In the genomic region with DNA sequence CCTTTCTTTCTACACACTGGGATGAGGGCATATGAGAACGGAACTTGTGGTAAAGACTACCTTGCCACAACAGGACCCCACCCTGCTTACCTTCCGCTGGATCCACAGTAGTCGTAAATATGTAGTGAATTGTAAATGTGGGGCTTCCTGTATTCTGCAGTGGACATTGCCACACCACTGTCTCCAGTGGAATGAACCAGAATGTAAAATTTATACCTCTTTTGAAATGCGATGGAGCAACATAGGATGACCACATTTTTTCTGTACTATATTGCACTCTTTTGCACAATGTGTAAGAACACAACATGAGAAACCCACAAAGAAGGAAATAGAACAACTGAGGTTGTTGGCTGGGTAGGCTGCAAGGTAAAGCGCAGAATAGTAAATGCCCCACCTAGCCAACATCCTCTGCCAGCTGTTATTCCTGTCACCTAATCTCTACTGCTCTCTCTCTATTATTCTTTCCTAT, we compare ENCODE assay signal across 14 cellular contexts. TPM values are rescaled to one million over a fixed set of nuclear protein-coding genes. Genes with fewer than 3 reads are reported as not detected.
DNase-seq lines count a peak whose midpoint lies in the region; ATAC-seq and TF ChIP-seq lines count a peak whose summit lies in the region.
"Had no signal": no experiment of that assay in that cellular context is flagged by ENCODE, and none has a peak within 500 bp of the region (broad histone marks: within the 10 kb centered on the region; RNA-seq: fewer than 3 reads in every experiment).

No MANE protein-coding gene starts in this region.

- peaks cover 89% of the 10 kb centered on the region for H3K4me1 Mint-ChIP-seq in activated CD4-positive, alpha-beta T cell treated with anti-CD3 and anti-CD28 coated beads for 36 hours
- H3K4me1 Mint-ChIP-seq in activated naive CD8-positive, alpha-beta T cell (ENCODE audit: low read depth): peaks cover 90% of the 10 kb centered on the region

- H3K4me3 Mint-ChIP-seq in activated CD4-positive, alpha-beta T cell treated with anti-CD3 and anti-CD28 coated beads for 36 hours: peak overlapping the region; percentile 24
- peak overlapping the region; percentile 84 for H3K4me3 Mint-ChIP-seq in activated naive CD8-positive, alpha-beta T cell

- H3K9ac ChIP-seq in OCI-LY1 (ENCODE audit: low read length): no peak overlapping the region; the same call in 1 of the 2 replicates

- TF ChIP-seq CTCF in OCI-LY1 (IDR thresholded peaks at IDR 0.05; ENCODE audit: low read length): no peak
- peak; percentile 72 for TF ChIP-seq CTCF in neutrophil (IDR thresholded peaks at IDR 0.05)

- H3K4me3 ChIP-seq in OCI-LY1 (ENCODE audit: low read depth, low read length, poor library complexity, severe bottlenecking): no peak overlapping the region
- H3K4me3 ChIP-seq in neutrophil (ENCODE audit: low read depth in 1 of 2, low read length in 1 of 2): peak overlapping the region; percentile 45 to 53
- H3K4me3 ChIP-seq: ascending aorta, esophagus muscularis mucosa had no signal

- H3K27ac Mint-ChIP-seq in activated CD4-positive, alpha-beta T cell treated with anti-CD3 and anti-CD28 coated beads for 36 hours: peak overlapping the region; percentile 71
- H3K27ac Mint-ChIP-seq in activated naive CD8-positive, alpha-beta T cell: peak overlapping the region; percentile 95

- intact Hi-C loops in activated CD4-positive, alpha-beta T cell treated with anti-CD3 and anti-CD28 coated beads for 36 hours (cut with DNase I, micrococcal nuclease): no loop called here

- H2AFZ ChIP-seq in OCI-LY1 (ENCODE audit: low read length): no peak overlapping the region

- H3K36me3 ChIP-seq in OCI-LY1 (ENCODE audit: insufficient read depth, low read length) (peaks cover 7% of the 10 kb centered on the region; the same call in 1 of the 2 replicates), neutrophil (no peaks in the 10 kb centered on the region)
- H3K36me3 ChIP-seq: ascending aorta, esophagus muscularis mucosa had no signal

- no peaks in the 10 kb centered on the region; the same call in 1 of the 2 replicates for H3F3A ChIP-seq in OCI-LY1 (ENCODE audit: insufficient read depth, low read length)

- H3K9me3 ChIP-seq in OCI-LY1 (ENCODE audit: low read length) (no peaks in the 10 kb centered on the region; the same call in 1 of the 2 replicates), neutrophil (no peaks in the 10 kb centered on the region)
- H3K9me3 ChIP-seq: ascending aorta, esophagus muscularis mucosa had no signal

- no peaks in the 10 kb centered on the region for H3K9me2 ChIP-seq in OCI-LY1 (ENCODE audit: low read depth, low read length)

- H3K4me1 ChIP-seq in OCI-LY1 (ENCODE audit: insufficient read depth, low read length, severe bottlenecking): peaks cover 49% of the 10 kb centered on the region
- H3K4me1 ChIP-seq in neutrophil (ENCODE audit: control insufficient read depth in 1 of 2, insufficient read depth in 1 of 2, low read depth in 1 of 2, low read length in 1 of 2): peaks cover 77 to 79% of the 10 kb centered on the region in 2 experiments
- H3K4me1 ChIP-seq: ascending aorta had no signal

- peaks cover 5% of the 10 kb centered on the region for H3K9me3 Mint-ChIP-seq in activated CD4-positive, alpha-beta T cell treated with anti-CD3 and anti-CD28 coated beads for 36 hours (ENCODE audit: low read depth)
- H3K9me3 Mint-ChIP-seq in activated naive CD8-positive, alpha-beta T cell (ENCODE audit: low read depth): peaks cover 12% of the 10 kb centered on the region

- DNase-seq in activated CD4-positive, alpha-beta T cell treated with anti-CD3 and anti-CD28 coated beads for 36 hours: no peak
- no peak for DNase-seq in activated CD4-positive, alpha-beta T cell treated with anti-CD3 and anti-CD28 coated beads, Interleukin-2, amount 50 U/mL, for 1 hour
- no peak for DNase-seq in NCI-H2107 (lab: John Stamatoyannopoulos, UW)
- no peak for DNase-seq in NCI-H2029 treated with DMSO at 0.1 percent for 48 hours (lab: John Stamatoyannopoulos, UW)
- DNase-seq: NCI-H2171, T1000 had no signal

- H3K27me3 ChIP-seq in OCI-LY1 (ENCODE audit: insufficient read depth, low read length): no peaks in the 10 kb centered on the region
- H3K27me3 ChIP-seq in neutrophil: no peaks in the 10 kb centered on the region
- H3K27me3 ChIP-seq: ascending aorta, esophagus muscularis mucosa had no signal

- peak overlapping the region; percentile 42 for H3K4me2 ChIP-seq in OCI-LY1 (ENCODE audit: low read length)

- H4K20me1 ChIP-seq in OCI-LY1 (ENCODE audit: insufficient read depth, low read length): no peaks in the 10 kb centered on the region

- CTCF ChIA-PET in activated CD4-positive, alpha-beta T cell treated with anti-CD3 and anti-CD28 coated beads for 36 hours (lab: Charles Lee): interaction anchor here (0.9 to 7.5 kb wide), 8 partner anchors 10 to 84 kb away, joined by 3 to 105 read pairs (median 5); partner anchors contain the start of gene RIPOR2

- ATAC-seq in activated CD4-positive, alpha-beta T cell treated with anti-CD3 and anti-CD28 coated beads for 36 hours: peak; percentile 26
- ATAC-seq in HG02759 (IDR thresholded peaks at IDR 0.05; ENCODE audit: unreplicated experiment): no peak

- POLR2A ChIA-PET in activated CD4-positive, alpha-beta T cell treated with anti-CD3 and anti-CD28 coated beads for 36 hours (lab: Charles Lee): interaction anchor here (0.8 to 1.3 kb wide), 2 partner anchors 10 to 15 kb away, joined by 4 read pairs; no protein-coding TSS in a partner anchor

- H3K27me3 Mint-ChIP-seq in activated CD4-positive, alpha-beta T cell treated with anti-CD3 and anti-CD28 coated beads for 36 hours: no peaks in the 10 kb centered on the region
- no peaks in the 10 kb centered on the region for H3K27me3 Mint-ChIP-seq in activated naive CD8-positive, alpha-beta T cell

- H3K79me2 ChIP-seq in OCI-LY1 (ENCODE audit: insufficient read depth, low read length): no peaks in the 10 kb centered on the region

- H3K36me3 Mint-ChIP-seq in activated CD4-positive, alpha-beta T cell treated with anti-CD3 and anti-CD28 coated beads for 36 hours (ENCODE audit: low read depth): peaks cover 10% of the 10 kb centered on the region
- peaks cover 7% of the 10 kb centered on the region for H3K36me3 Mint-ChIP-seq in activated naive CD8-positive, alpha-beta T cell

- H3K27ac ChIP-seq in OCI-LY1 (ENCODE audit: low read depth, low read length, poor library complexity, severe bottlenecking) (peak overlapping the region; percentile 95), neutrophil (peak overlapping the region; percentile 99)
- H3K27ac ChIP-seq: ascending aorta, esophagus muscularis mucosa had no signal

RNA-seq across cellular contexts. Expression of gene RIPOR2, which starts 16.1 kb away (rescaled TPM):
- total RNA-seq in activated CD4-positive, alpha-beta T cell treated with anti-CD3 and anti-CD28 coated beads for 36 hours: 10 to 100 TPM; 60.0 to 67.0 TPM
- total RNA-seq: A172, HT1080 had no signal
